In the genomic region with DNA sequence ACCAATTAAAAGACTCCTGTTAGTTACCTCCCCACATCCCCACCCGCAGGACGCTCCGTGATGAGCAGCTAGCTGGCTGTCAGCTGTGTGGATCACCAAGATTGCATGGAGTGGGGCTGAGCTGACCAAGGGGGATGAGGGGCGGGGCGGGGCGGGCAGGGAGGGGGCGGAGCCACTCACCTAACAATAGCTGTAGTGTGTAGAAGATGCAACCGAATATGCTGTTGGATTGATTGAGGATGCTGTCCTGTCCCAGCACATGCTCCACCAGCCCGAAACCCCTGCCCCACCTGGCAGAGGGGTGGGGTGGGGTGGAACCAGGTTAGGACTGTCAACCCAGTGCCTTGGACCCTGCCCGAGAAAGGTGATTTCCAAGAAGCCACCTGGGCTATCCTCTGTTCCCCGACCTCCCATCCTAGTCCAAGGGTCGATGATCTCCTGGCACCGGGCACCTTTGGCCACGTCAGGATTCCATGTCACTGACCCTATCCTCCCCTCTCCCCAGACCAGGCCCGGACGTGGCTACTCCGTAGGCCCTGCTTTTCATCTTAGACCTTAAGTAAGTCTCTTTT, we compare ENCODE assay signal across 8 cellular contexts. TPM values are rescaled to one million over a fixed set of nuclear protein-coding genes. Genes with fewer than 3 reads are reported as not detected.
DNase-seq lines count a peak whose midpoint lies in the region; ATAC-seq and TF ChIP-seq lines count a peak whose summit lies in the region.

No MANE protein-coding gene starts in this region.

- no peaks in the 10 kb centered on the region for H3K27me3 ChIP-seq in suprapubic skin
- no peaks in the 10 kb centered on the region for H3K27me3 ChIP-seq in effector memory CD4-positive, alpha-beta T cell (replicated peaks; ENCODE audit: control insufficient read depth, insufficient read depth, low read length, poor library complexity, severe bottlenecking)

- ATAC-seq in HG03565 (IDR thresholded peaks at IDR 0.05; ENCODE audit: unreplicated experiment): no peak

- 44% methylated on average over 12 of the region's 17 CpGs for WGBS in suprapubic skin

- no peak for TF ChIP-seq EP300 in suprapubic skin (IDR thresholded peaks at IDR 0.05)

- H3K27ac ChIP-seq in angular gyrus (ENCODE audit: low read depth, low read length): peak overlapping the region; percentile 29
- no peak overlapping the region for H3K27ac ChIP-seq in suprapubic skin
- no peak overlapping the region for H3K27ac ChIP-seq in effector memory CD4-positive, alpha-beta T cell (ENCODE audit: insufficient read depth, low read length, poor library complexity, severe bottlenecking)

- H3K4me3 ChIP-seq in GM08714 (ENCODE audit: low read length): peak overlapping the region; percentile 92; the same call in 1 of the 2 replicates
- peak overlapping the region; percentile 87 for H3K4me3 ChIP-seq in suprapubic skin
- H3K4me3 ChIP-seq in effector memory CD4-positive, alpha-beta T cell (ENCODE audit: insufficient read depth, low read depth, low read length, poor library complexity, severe bottlenecking): no peak overlapping the region

- peaks cover 27% of the 10 kb centered on the region for H3K4me1 ChIP-seq in suprapubic skin
- peaks cover 8% of the 10 kb centered on the region for H3K4me1 ChIP-seq in effector memory CD4-positive, alpha-beta T cell (ENCODE audit: control insufficient read depth, insufficient read depth, low read length, poor library complexity, severe bottlenecking)

- H3K36me3 ChIP-seq in suprapubic skin: peaks cover 19% of the 10 kb centered on the region
- H3K36me3 ChIP-seq in effector memory CD4-positive, alpha-beta T cell (ENCODE audit: control insufficient read depth, insufficient read depth, low read length): peaks cover 16% of the 10 kb centered on the region

- TF ChIP-seq POLR2A in suprapubic skin (IDR thresholded peaks at IDR 0.05): no peak

- DNase-seq in NCI-H146 treated with DMSO at 0.1 percent for 48 hours (lab: John Stamatoyannopoulos, UW; ENCODE audit: unreplicated experiment) (peak; percentile 52), iris pigment epithelial cell (ENCODE audit: low read depth) (peak; percentile 45), suprapubic skin (ENCODE audit: low spot score in 2 of 2) (no peak), NCI-H446 treated with DMSO at 0.1 percent for 48 hours (lab: John Stamatoyannopoulos, UW) (no peak)
- DNase-seq in effector memory CD4-positive, alpha-beta T cell: no peak

- no peak for TF ChIP-seq CTCF in suprapubic skin (IDR thresholded peaks at IDR 0.05)

- H3K9me3 ChIP-seq in suprapubic skin: no peaks in the 10 kb centered on the region
- H3K9me3 ChIP-seq in effector memory CD4-positive, alpha-beta T cell (ENCODE audit: control insufficient read depth, low read length): no peaks in the 10 kb centered on the region

RNA-seq across cellular contexts. Expression of a gene that starts 1.4 kb away (rescaled TPM):
- total RNA-seq in suprapubic skin: 10 to 100 TPM; 53.8 to 79.3 (median 68.0) TPM

RNA-seq across cellular contexts. Expression of a gene that starts 4.5 kb away (rescaled TPM):
- 1 to 10 TPM; 2.0 to 10.0 (median 5.1) TPM for total RNA-seq in suprapubic skin

RNA-seq across cellular contexts. Expression of a gene that starts 15.0 kb away (rescaled TPM):
- total RNA-seq in suprapubic skin: 10 to 100 TPM; 51.0 to 63.2 (median 58.2) TPM

RNA-seq across cellular contexts. Expression of a gene that starts 19.0 kb away (rescaled TPM):
- 10 to 100 TPM; 19.2 to 31.7 (median 26.8) TPM for total RNA-seq in suprapubic skin

RNA-seq across cellular contexts. Expression of a gene that starts 19.2 kb away (rescaled TPM):
- 10 to 100 TPM in 3 of 4 donors, 1 to 10 TPM in 1; 9.0 to 15.9 (median 12.6) TPM for total RNA-seq in suprapubic skin

Comparison
In these comparisons a context has a peak if more than half of its experiments do, and no peak if none do; other contexts are left out.
1. DNase-seq: peak in NCI-H146 treated with DMSO at 0.1 percent for 48 hours (single experiment) and iris pigment epithelial cell (single experiment); none in suprapubic skin (0 of 2), NCI-H446 treated with DMSO at 0.1 percent for 48 hours (single experiment) and effector memory CD4-positive, alpha-beta T cell (0 of 3).